ENCODE assay signal across 15 cellular contexts in genomic region chr3:8882171-8882593, GRCh38.
DNase-seq lines count a peak whose midpoint lies in the region; ATAC-seq and TF ChIP-seq lines count a peak whose summit lies in the region.
"Had no signal": no experiment of that assay in that cellular context is flagged by ENCODE, and none has a peak within 500 bp of the region (broad histone marks: within the 10 kb centered on the region; RNA-seq: fewer than 3 reads in every experiment).

No MANE protein-coding gene starts in this region.

- peak; percentile 68 for ATAC-seq in GM18873 (IDR thresholded peaks at IDR 0.05; ENCODE audit: low FRiP score, unreplicated experiment)
- ATAC-seq in GM23338 = peak; percentile 63
- ATAC-seq in HG03571 (IDR thresholded peaks at IDR 0.05; ENCODE audit: unreplicated experiment) = peak; percentile 74
- no peak for ATAC-seq in naive thymus-derived CD4-positive, alpha-beta T cell
- no peak for ATAC-seq in CD4-positive, alpha-beta T cell (ENCODE audit: poor library complexity)
- ATAC-seq: T-cell had no signal

- H3K9me3 Mint-ChIP-seq in GM23338 = no peaks in the 10 kb centered on the region; the same call in 2 of the 3 replicates
- H3K9me3 Mint-ChIP-seq in naive thymus-derived CD4-positive, alpha-beta T cell = peaks cover 0 to 8% (median 1%) of the 10 kb centered on the region in 11 donors
- H3K9me3 Mint-ChIP-seq in CD4-positive, alpha-beta T cell = no peaks in the 10 kb centered on the region

- peak overlapping the region; percentile 45; the same call in 1 of the 2 replicates for H3K4me2 ChIP-seq in GM23338

- intact Hi-C loops in naive thymus-derived CD4-positive, alpha-beta T cell (cut with micrococcal nuclease) = no loop called here
- intact Hi-C loops in CD4-positive, alpha-beta T cell (cut with DNase I, micrococcal nuclease) = no loop called here

- peaks cover 32% of the 10 kb centered on the region for H3K36me3 Mint-ChIP-seq in GM23338 (ENCODE audit: low read depth)
- H3K36me3 Mint-ChIP-seq in naive thymus-derived CD4-positive, alpha-beta T cell = peaks cover 14 to 86% (median 54%) of the 10 kb centered on the region in 5 donors
- peaks cover 86% of the 10 kb centered on the region for H3K36me3 Mint-ChIP-seq in CD4-positive, alpha-beta T cell (ENCODE audit: low read depth)

- H3K4me3 ChIP-seq in GM23338 = no peak overlapping the region
- no peak overlapping the region for H3K4me3 ChIP-seq in naive thymus-derived CD4-positive, alpha-beta T cell (ENCODE audit: low read length)

- CTCF ChIA-PET in naive thymus-derived CD4-positive, alpha-beta T cell (lab: Charles Lee) = no interaction called here
- CTCF ChIA-PET in CD4-positive, alpha-beta T cell (lab: Charles Lee) = interaction anchor here (0.6 kb wide), 1 partner anchor 675 kb away, joined by 3 read pairs; no protein-coding TSS in a partner anchor

- H3K27ac Mint-ChIP-seq in GM23338 = peak overlapping the region; percentile 92
- no peak overlapping the region for H3K27ac Mint-ChIP-seq in naive thymus-derived CD4-positive, alpha-beta T cell
- no peak overlapping the region for H3K27ac Mint-ChIP-seq in CD4-positive, alpha-beta T cell
- H3K27ac Mint-ChIP-seq: T-cell had no signal

- H3K27ac ChIP-seq in GM23338 (ENCODE audit: low read depth) = peak overlapping the region; percentile 80; the same call in 1 of the 2 replicates
- H3K27ac ChIP-seq in naive thymus-derived CD4-positive, alpha-beta T cell (ENCODE audit: low read depth, low read length) = no peak overlapping the region
- H3K27ac ChIP-seq in CD4-positive, alpha-beta T cell (ENCODE audit: low read depth, low read length) = no peak overlapping the region
- H3K27ac ChIP-seq: C4-2B had no signal

- H3K27me3 Mint-ChIP-seq in GM23338 (ENCODE audit: insufficient read depth, low read depth, poor library complexity) = no peaks in the 10 kb centered on the region
- H3K27me3 Mint-ChIP-seq in naive thymus-derived CD4-positive, alpha-beta T cell = no peaks in the 10 kb centered on the region
- no peaks in the 10 kb centered on the region for H3K27me3 Mint-ChIP-seq in CD4-positive, alpha-beta T cell
- H3K27me3 Mint-ChIP-seq: T-cell had no signal

- no peak overlapping the region for H3K4me3 Mint-ChIP-seq in GM23338
- no peak overlapping the region for H3K4me3 Mint-ChIP-seq in naive thymus-derived CD4-positive, alpha-beta T cell
- no peak overlapping the region for H3K4me3 Mint-ChIP-seq in CD4-positive, alpha-beta T cell
- H3K4me3 Mint-ChIP-seq: nephron, T-cell had no signal

- H3K79me2 ChIP-seq in GM23338 (replicated peaks; ENCODE audit: insufficient read depth) = no peaks in the 10 kb centered on the region

- POLR2A ChIA-PET in naive thymus-derived CD4-positive, alpha-beta T cell (lab: Charles Lee) = no interaction called here
- POLR2A ChIA-PET in CD4-positive, alpha-beta T cell (lab: Charles Lee) = no interaction called here

- 0 out of 2 replicates have a peak, but pooled peaks cover 17% of the 10 kb centered on the region for H3K4me1 ChIP-seq in GM23338 (ENCODE audit: insufficient read depth)
- no peaks in the 10 kb centered on the region for H3K4me1 ChIP-seq in naive thymus-derived CD4-positive, alpha-beta T cell (ENCODE audit: control insufficient read depth in 2 of 2, insufficient read depth in 2 of 2, low read length in 2 of 2)

- DNase-seq in GM23338 (ENCODE audit: low spot score) (peak; percentile 45), left kidney (ENCODE audit: low read depth, low spot score) (peak; percentile 78), mesenteric fat pad (ENCODE audit: low spot score) (no peak), activated gamma-delta T cell (lab: John Stamatoyannopoulos, UW) (no peak)
- DNase-seq in naive thymus-derived CD4-positive, alpha-beta T cell = no peak
- DNase-seq in CD4-positive, alpha-beta T cell = no peak
- DNase-seq: activated naive CD4-positive, alpha-beta T cell treated with Interleukin-2 at 50 U/mL for 16 hours; cerebellar nuclear complex; GF-D8; Kasumi-1; T-cell had no signal

- no peak overlapping the region for H2AFZ ChIP-seq in GM23338

- TF ChIP-seq CTCF in GM23338 (conservative IDR thresholded peaks at IDR 0.05; ENCODE audit: low read depth in 2 of 2) = no peak
- no peak for TF ChIP-seq CTCF in CD4-positive, alpha-beta T cell (IDR thresholded peaks at IDR 0.05)

- no peaks in the 10 kb centered on the region for H3K27me3 ChIP-seq in GM23338 (ENCODE audit: insufficient read depth)
- no peaks in the 10 kb centered on the region for H3K27me3 ChIP-seq in naive thymus-derived CD4-positive, alpha-beta T cell (ENCODE audit: control insufficient read depth in 2 of 2, insufficient read depth in 2 of 2, low read length in 2 of 2)
- no peaks in the 10 kb centered on the region for H3K27me3 ChIP-seq in CD4-positive, alpha-beta T cell (ENCODE audit: control insufficient read depth, insufficient read depth, low read length)

- no peaks in the 10 kb centered on the region for H3K9me2 ChIP-seq in GM23338 (ENCODE audit: insufficient read depth)

- no peaks in the 10 kb centered on the region for H3K36me3 ChIP-seq in GM23338 (ENCODE audit: insufficient read depth)
- peaks cover 0 to 8% (median 0%) of the 10 kb centered on the region in 3 experiments for H3K36me3 ChIP-seq in naive thymus-derived CD4-positive, alpha-beta T cell (ENCODE audit: control insufficient read depth in 2 of 3, insufficient read depth in 3 of 3, low read length in 3 of 3)

- H3F3A ChIP-seq in GM23338 (replicated peaks; ENCODE audit: low read depth) = no peaks in the 10 kb centered on the region

- H3K9me3 ChIP-seq in naive thymus-derived CD4-positive, alpha-beta T cell (ENCODE audit: control insufficient read depth in 2 of 3, low read length in 3 of 3) = no peaks in the 10 kb centered on the region
- H3K9me3 ChIP-seq in CD4-positive, alpha-beta T cell (ENCODE audit: control insufficient read depth, low read length) = no peaks in the 10 kb centered on the region

- peaks cover 13% of the 10 kb centered on the region for H3K4me1 Mint-ChIP-seq in GM23338
- no peaks in the 10 kb centered on the region for H3K4me1 Mint-ChIP-seq in naive thymus-derived CD4-positive, alpha-beta T cell
- H3K4me1 Mint-ChIP-seq in CD4-positive, alpha-beta T cell (ENCODE audit: low read depth) = no peaks in the 10 kb centered on the region
- H3K4me1 Mint-ChIP-seq: T-cell had no signal

- peaks cover 6% of the 10 kb centered on the region; the same call in 1 of the 2 replicates for H4K20me1 ChIP-seq in GM23338 (replicated peaks; ENCODE audit: insufficient read depth)

TF ChIP-seq in GM23338, 12 proteins besides CTCF, POLR2A, EP300 and RAD21:
- TF ChIP-seq CREB1 (CRISPR knock-in tag; IDR thresholded peaks at IDR 0.05; ENCODE audit: low read depth) = no peak
- TF ChIP-seq EZH2 (IDR thresholded peaks at IDR 0.05; ENCODE audit: low read depth, unreplicated experiment) = no peak
- TF ChIP-seq REST (IDR thresholded peaks at IDR 0.05; ENCODE audit: unreplicated experiment) = no peak
- TF ChIP-seq ETS1 (IDR thresholded peaks at IDR 0.05) = no peak
- no peak for TF ChIP-seq STAT1 (IDR thresholded peaks at IDR 0.05; ENCODE audit: unreplicated experiment)
- TF ChIP-seq EZH2phosphoT487 (IDR thresholded peaks at IDR 0.05; ENCODE audit: unreplicated experiment) = no peak

Comparison
In these comparisons a context has a peak if more than half of its experiments do, and no peak if none do; other contexts are left out.
1. ATAC-seq: peak in GM18873 (single experiment), GM23338 (single experiment) and HG03571 (single experiment); none in naive thymus-derived CD4-positive, alpha-beta T cell (single experiment) and CD4-positive, alpha-beta T cell (single experiment).
2. DNase-seq: peak in GM23338 (single experiment) and left kidney (single experiment); none in mesenteric fat pad (single experiment), naive thymus-derived CD4-positive, alpha-beta T cell (0 of 9), CD4-positive, alpha-beta T cell (0 of 10) and activated gamma-delta T cell (single experiment).